8 cellular contexts compared by ENCODE assay signal in genomic region chr12:103877934-103878510, GRCh38. TPM values are rescaled to one million over a fixed set of nuclear protein-coding genes. Genes with fewer than 3 reads are reported as not detected.
A peak's percentile ranks its signal among the peaks of the same experiment; 100 is the strongest.
DNase-seq lines count a peak whose midpoint lies in the region; ATAC-seq, FAIRE-seq and TF ChIP-seq lines count a peak whose summit lies in the region.

No MANE protein-coding gene starts in this region.

- H3K36me3 ChIP-seq in HepG2 (replicated peaks in 1 of 2; ENCODE audit: control insufficient read depth in 1 of 2, insufficient read depth in 2 of 2, low read length in 2 of 2): no peaks in the 10 kb centered on the region

- peak; percentile 94 for FAIRE-seq in HepG2 (lab: Jason Lieb, UNC)

- in situ Hi-C loops in HepG2 (cut with HindIII; ENCODE audit: extremely low pct_ligation_motif_present, low pct_unique_long_range_greater_than_20kb): no loop called here

- H3K4me3 ChIP-seq in choroid plexus epithelial cell (ENCODE audit: low read depth, low read length) (no peak overlapping the region), HepG2 (replicated peaks in 1 of 3; ENCODE audit: insufficient read depth in 1 of 3, low read depth in 2 of 3, low read length in 3 of 3) (no peak overlapping the region)

- no TSS peak for BruUV-seq in HepG2 (replicated peaks; lab: Mats Ljungman, UMichigan)

- intact Hi-C loops in HepG2 (cut with micrococcal nuclease; ENCODE audit: unreplicated experiment): loop anchor here (2.0 kb wide), 1 partner anchor 51 kb away; no protein-coding TSS in a partner anchor

- no peak overlapping the region for H3K9ac ChIP-seq in HepG2 (ENCODE audit: insufficient read depth, low read depth, low read length)

- H3K9me3 ChIP-seq in HepG2 (ENCODE audit: low read length): no peaks in the 10 kb centered on the region

- H4K20me1 ChIP-seq in HepG2 (ENCODE audit: insufficient read depth, low read length): no peaks in the 10 kb centered on the region

- TF ChIP-seq CTCF in choroid plexus epithelial cell (conservative IDR thresholded peaks at IDR 0.05; ENCODE audit: low read depth, low read length): peak; percentile 88
- peak; percentile 90 for TF ChIP-seq CTCF in HepG2 (CRISPR knock-in tag; IDR thresholded peaks at IDR 0.05)

- POLR2A ChIA-PET in HepG2 (lab: Yijun Ruan, JAX): no interaction called here

- ATAC-seq in HG02610 (IDR thresholded peaks at IDR 0.05; ENCODE audit: unreplicated experiment) (peak; percentile 26), HepG2 (peak; percentile 86), HG03457 (IDR thresholded peaks at IDR 0.05; ENCODE audit: unreplicated experiment) (no peak)

- no peak overlapping the region for H3K4me2 ChIP-seq in HepG2 (ENCODE audit: low read depth, low read length)

- TF ChIP-seq POLR2A in HepG2 (IDR thresholded peaks at IDR 0.05; ENCODE audit: insufficient read depth in 1 of 2, low read depth in 2 of 2, low read length in 2 of 2): no peak

- H3K27ac ChIP-seq in HepG2 (ENCODE audit: extremely low read length, insufficient read depth, low read length): no peak overlapping the region

- peak; percentile 87 for DNase-seq in DMS 273 (lab: John Stamatoyannopoulos, UW; ENCODE audit: unreplicated experiment)
- peak; percentile 89 for DNase-seq in NCI-H2227 (lab: John Stamatoyannopoulos, UW; ENCODE audit: unreplicated experiment)
- DNase-seq in activated CD4-positive, CD25-positive, alpha-beta regulatory T cell treated with anti-CD3 and anti-CD28 coated beads, Interleukin-2, amount 50 U/mL, for 16 hours (ENCODE audit: low read depth, low spot score): peak; percentile 40
- DNase-seq in choroid plexus epithelial cell (ENCODE audit: low read depth): peak; percentile 83
- DNase-seq in HepG2 (ENCODE audit: low spot score): peak; percentile 64
- peak; percentile 14 for DNase-seq in stimulated activated CD8-positive, alpha-beta memory T cell treated with anti-CD3 and anti-CD28 coated beads, Interleukin-15, amount 100 ng/mL, for 1 hour (ENCODE audit: low read depth)

- no peaks in the 10 kb centered on the region for H3K79me2 ChIP-seq in HepG2 (ENCODE audit: insufficient read depth, low read length)

- WGBS in HepG2 (ENCODE audit: low lambda C conversion rate): 3% methylated on average over 5 of the region's 5 CpGs

- H3K27me3 ChIP-seq in HepG2 (ENCODE audit: control insufficient read depth in 1 of 2, insufficient read depth in 2 of 2, low read length in 2 of 2): peaks cover 0 to 10% of the 10 kb centered on the region in 2 experiments; a peak in 1 of 5 replicates

- H3K4me1 ChIP-seq in HepG2 (ENCODE audit: insufficient read depth, low read length): peaks cover 45% of the 10 kb centered on the region

- TF ChIP-seq RAD21 in HepG2 (CRISPR knock-in tag; IDR thresholded peaks at IDR 0.05): peak; percentile 64; the same call in 1 of the 2 replicates

- CTCF ChIA-PET in HepG2 (lab: Yijun Ruan, JAX; ENCODE audit: low intra/inter-chr PET ratio, low total read pairs): interaction anchor here (0.9 to 1.3 kb wide), 2 partner anchors 231 to 232 kb away, joined by 3 read pairs; no protein-coding TSS in a partner anchor

- TF ChIP-seq EP300 in HepG2 (IDR thresholded peaks at IDR 0.05; ENCODE audit: low read depth in 2 of 2, low read length in 2 of 2): no peak
- no peak for TF ChIP-seq EP300 in HepG2 (CRISPR knock-in tag; IDR thresholded peaks at IDR 0.05; ENCODE audit: borderline replicate concordance)

- H2AFZ ChIP-seq in HepG2 (ENCODE audit: low read length): no peak overlapping the region

TF ChIP-seq in HepG2, 621 proteins besides CTCF, POLR2A, EP300 and RAD21 (continues in another document):
- TF ChIP-seq PRDM4 (CRISPR knock-in tag; IDR thresholded peaks at IDR 0.05; ENCODE audit: borderline replicate concordance): no peak
- TF ChIP-seq ZKSCAN5 (CRISPR knock-in tag; IDR thresholded peaks at IDR 0.05): no peak
- no peak for TF ChIP-seq ZNF792 (CRISPR knock-in tag; IDR thresholded peaks at IDR 0.05)
- peak; percentile 49; the same call in 1 of the 2 replicates for TF ChIP-seq IRF2 (CRISPR knock-in tag; IDR thresholded peaks at IDR 0.05)
- 0 out of 2 replicates have a peak, but pooled peaks have one; percentile 29 for TF ChIP-seq YEATS2 (CRISPR knock-in tag; IDR thresholded peaks at IDR 0.05; ENCODE audit: borderline replicate concordance)
- TF ChIP-seq RORA (CRISPR knock-in tag; IDR thresholded peaks at IDR 0.05): no peak

RNA-seq across cellular contexts. Expression of gene NT5DC3, which starts 37.0 kb away (rescaled TPM):
- total RNA-seq in HepG2 (2016; rRNA removed; fragmentation: Illumina TruSeq; extraction: Trizol): 6.6 and 7.4 TPM in 2 replicates
- 1.7 and 2.3 TPM in 2 replicates for total RNA-seq in HepG2 (2016; cell fraction: cytosol; rRNA removed; fragmentation: Illumina TruSeq; extraction: Trizol; ENCODE audit: low read depth)
- total RNA-seq in HepG2 (2016; cell fraction: insoluble cytoplasmic fraction; rRNA removed; fragmentation: Illumina TruSeq; extraction: Trizol): 6.1 and 6.6 TPM in 2 replicates
- total RNA-seq in HepG2 (2016; cell fraction: membrane; rRNA removed; fragmentation: Illumina TruSeq; extraction: Trizol): 2.8 and 2.9 TPM in 2 replicates
- total RNA-seq in HepG2 (2016; cell fraction: nucleus; rRNA removed; fragmentation: Illumina TruSeq; extraction: Trizol): 8.2 and 14.2 TPM in 2 replicates
- 2.8 and 3.2 TPM in 2 replicates for polyA plus RNA-seq in HepG2 (2011; rRNA removed)
- polyA plus RNA-seq in HepG2 (2011; cell fraction: cytosol; rRNA removed): 1.8 and 2.3 TPM in 2 replicates
- 4.3 and 4.9 TPM in 2 replicates for polyA plus RNA-seq in HepG2 (2011; cell fraction: nucleus; rRNA removed)
- polyA plus RNA-seq in HepG2 (2012): 2.9 and 4.9 TPM in 2 replicates
- 0.17 and 0.21 TPM in 2 replicates for polyA plus RNA-seq in HepG2 (2016; cell fraction: cytosol; fragmentation: Illumina TruSeq; extraction: Trizol; ENCODE audit: low read depth)
- polyA plus RNA-seq in HepG2 (2016; cell fraction: insoluble cytoplasmic fraction; fragmentation: Illumina TruSeq; extraction: Trizol; ENCODE audit: low read depth): 3.7 and 4.3 TPM in 2 replicates
- polyA plus RNA-seq in HepG2 (2016; cell fraction: membrane; fragmentation: Illumina TruSeq; extraction: Trizol; ENCODE audit: low read depth): 0.42 and 0.64 TPM in 2 replicates
- polyA plus RNA-seq in HepG2 (2016; cell fraction: nucleus; fragmentation: Illumina TruSeq; extraction: Trizol; ENCODE audit: insufficient read depth, low read depth): 14.0 and 14.9 TPM in 2 replicates
- 3.9 and 6.2 TPM in 2 replicates for polyA minus RNA-seq in HepG2 (2011; rRNA and poly(A)+ RNA removed; ENCODE audit: low replicate concordance)
- 4.0 and 4.6 TPM in 2 replicates for polyA minus RNA-seq in HepG2 (2011; cell fraction: cytosol; rRNA and poly(A)+ RNA removed)
- polyA minus RNA-seq in HepG2 (2011; cell fraction: nucleus; rRNA and poly(A)+ RNA removed): 7.8 and 12.2 TPM in 2 replicates

RNA-seq across cellular contexts. Expression of gene HSP90B1, which starts 52.2 kb away (rescaled TPM):
- total RNA-seq in HepG2 (2016; rRNA removed; fragmentation: Illumina TruSeq; extraction: Trizol): 496 and 954 TPM in 2 replicates
- 47.0 and 69.8 TPM in 2 replicates for total RNA-seq in HepG2 (2016; cell fraction: cytosol; rRNA removed; fragmentation: Illumina TruSeq; extraction: Trizol; ENCODE audit: low read depth)
- total RNA-seq in HepG2 (2016; cell fraction: insoluble cytoplasmic fraction; rRNA removed; fragmentation: Illumina TruSeq; extraction: Trizol): 468 and 962 TPM in 2 replicates
- 69.5 and 84.4 TPM in 2 replicates for total RNA-seq in HepG2 (2016; cell fraction: membrane; rRNA removed; fragmentation: Illumina TruSeq; extraction: Trizol)
- total RNA-seq in HepG2 (2016; cell fraction: nucleus; rRNA removed; fragmentation: Illumina TruSeq; extraction: Trizol): 1,047 and 1,178 TPM in 2 replicates
- 621 and 800 TPM in 2 replicates for polyA plus RNA-seq in HepG2 (2011; rRNA removed)
- polyA plus RNA-seq in HepG2 (2011; cell fraction: cytosol; rRNA removed): 280 and 440 TPM in 2 replicates
- polyA plus RNA-seq in HepG2 (2011; cell fraction: nucleus; rRNA removed): 376 and 536 TPM in 2 replicates
- polyA plus RNA-seq in HepG2 (2012): 1,055 and 1,205 TPM in 2 replicates
- polyA plus RNA-seq in HepG2 (2016; cell fraction: cytosol; fragmentation: Illumina TruSeq; extraction: Trizol; ENCODE audit: low read depth): 44.1 and 50.8 TPM in 2 replicates
- polyA plus RNA-seq in HepG2 (2016; cell fraction: insoluble cytoplasmic fraction; fragmentation: Illumina TruSeq; extraction: Trizol; ENCODE audit: low read depth): 498 and 522 TPM in 2 replicates
- polyA plus RNA-seq in HepG2 (2016; cell fraction: membrane; fragmentation: Illumina TruSeq; extraction: Trizol; ENCODE audit: low read depth): 50.1 and 59.6 TPM in 2 replicates
- 1,450 and 1,620 TPM in 2 replicates for polyA plus RNA-seq in HepG2 (2016; cell fraction: nucleus; fragmentation: Illumina TruSeq; extraction: Trizol; ENCODE audit: insufficient read depth, low read depth)
- polyA minus RNA-seq in HepG2 (2011; rRNA and poly(A)+ RNA removed; ENCODE audit: low replicate concordance): 80.4 and 149 TPM in 2 replicates
- polyA minus RNA-seq in HepG2 (2011; cell fraction: cytosol; rRNA and poly(A)+ RNA removed): 307 and 357 TPM in 2 replicates
- 422 and 476 TPM in 2 replicates for polyA minus RNA-seq in HepG2 (2011; cell fraction: nucleus; rRNA and poly(A)+ RNA removed)

Comparison
In these comparisons a context has a peak if more than half of its experiments do, and no peak if none do; other contexts are left out.
1. DNase-seq: peak in every context shown above with its lines; median percentile 89 in NCI-H2227; 87 in DMS 273; 83 in choroid plexus epithelial cell; 64 in HepG2; 40 in activated CD4-positive, CD25-positive, alpha-beta regulatory T cell treated with anti-CD3 and anti-CD28 coated beads, Interleukin-2, amount 50 U/mL, for 16 hours; 14 in stimulated activated CD8-positive, alpha-beta memory T cell treated with anti-CD3 and anti-CD28 coated beads, Interleukin-15, amount 100 ng/mL, for 1 hour.